19 cellular contexts compared by ENCODE assay signal in genomic region chr5:6253846-6254245, GRCh38.
DNase-seq lines count a peak whose midpoint lies in the region; ATAC-seq and TF ChIP-seq lines count a peak whose summit lies in the region.
"Had no signal": no experiment of that assay in that cellular context is flagged by ENCODE, and none has a peak within 500 bp of the region (broad histone marks: within the 10 kb centered on the region; RNA-seq: fewer than 3 reads in every experiment).

No MANE protein-coding gene starts in this region.

- peak; percentile 38 for ATAC-seq in stimulated activated naive CD8-positive, alpha-beta T cell treated with anti-CD3 and anti-CD28 coated beads, Interleukin-15, amount 100 ng/mL, for 72 hours
- ATAC-seq in stimulated activated naive CD8-positive, alpha-beta T cell treated with anti-CD3 and anti-CD28 coated beads, Interleukin-15, Interleukin-2, amounts not matched to agents 100 U/mL and 50 U/mL, for 24 hours: no peak
- ATAC-seq in GM18868 (IDR thresholded peaks at IDR 0.05; ENCODE audit: unreplicated experiment) (no peak), right lobe of liver (no peak), right cardiac atrium (no peak)
- ATAC-seq: A549; CD8-positive, alpha-beta T cell had no signal

- peak overlapping the region in 1 of 2 donors; percentile 44 for H3K27ac Mint-ChIP-seq in stimulated activated naive CD8-positive, alpha-beta T cell treated with anti-CD3 and anti-CD28 coated beads, Interleukin-15, amount 100 ng/mL, for 72 hours
- H3K27ac Mint-ChIP-seq: B cell; CD4-positive, alpha-beta T cell; CD8-positive, alpha-beta T cell had no signal

- TF ChIP-seq POLR2A in esophagus muscularis mucosa (IDR thresholded peaks at IDR 0.05; ENCODE audit: low read depth): no peak
- no peak for TF ChIP-seq POLR2A in right lobe of liver (IDR thresholded peaks at IDR 0.05)

- TF ChIP-seq EP300 in esophagus muscularis mucosa (IDR thresholded peaks at IDR 0.05): no peak

- no peaks in the 10 kb centered on the region for H3K9me3 ChIP-seq in esophagus muscularis mucosa
- H3K9me3 ChIP-seq in right lobe of liver: no peaks in the 10 kb centered on the region
- peaks cover 4% of the 10 kb centered on the region for H3K9me3 ChIP-seq in right cardiac atrium (ENCODE audit: control insufficient read depth, low read length)
- H3K9me3 ChIP-seq: Caco-2 had no signal

- H3K27me3 ChIP-seq in esophagus muscularis mucosa (no peaks in the 10 kb centered on the region), right lobe of liver (no peaks in the 10 kb centered on the region), right cardiac atrium (ENCODE audit: control insufficient read depth, insufficient read depth) (no peaks in the 10 kb centered on the region)
- H3K27me3 ChIP-seq: BLaER1 treated with 17β-estradiol and CSF1 and Interleukin-3, amounts not matched to agents 10 nM and 100 nM had no signal

- no peaks in the 10 kb centered on the region for H3K36me3 ChIP-seq in esophagus muscularis mucosa
- no peaks in the 10 kb centered on the region for H3K36me3 ChIP-seq in right lobe of liver
- H3K36me3 ChIP-seq: BLaER1 treated with 17β-estradiol and CSF1 and Interleukin-3, amounts not matched to agents 10 nM and 100 nM had no signal

- intact Hi-C loops in esophagus muscularis mucosa (cut with DNase I) (no loop called here), posterior vena cava (cut with DNase I) (no loop called here), right lobe of liver (cut with DNase I) (no loop called here), right cardiac atrium (cut with DNase I) (no loop called here)

- 80% methylated on average over 3 of the region's 3 CpGs for WGBS in esophagus muscularis mucosa
- WGBS in right lobe of liver (ENCODE audit: insufficient coverage, low coverage, low lambda C conversion rate, missing lambda C conversion rate): no CpG with 5 or more reads among the region's 3 CpGs
- 59% methylated on average over 3 of the region's 3 CpGs for WGBS in right cardiac atrium

- H3K27ac ChIP-seq in esophagus muscularis mucosa (replicated peaks in 1 of 4): no peak overlapping the region
- H3K27ac ChIP-seq in right lobe of liver: no peak overlapping the region
- H3K27ac ChIP-seq in right cardiac atrium (ENCODE audit: low read length): no peak overlapping the region
- H3K27ac ChIP-seq: 22Rv1; A549; BLaER1 treated with 17β-estradiol and CSF1 and Interleukin-3, amounts not matched to agents 10 nM and 100 nM; C4-2B had no signal

- no peak overlapping the region for H3K4me3 Mint-ChIP-seq in stimulated activated naive CD8-positive, alpha-beta T cell treated with anti-CD3 and anti-CD28 coated beads, Interleukin-15, amount 100 ng/mL, for 72 hours
- H3K4me3 Mint-ChIP-seq: B cell; CD4-positive, alpha-beta T cell; CD8-positive, alpha-beta T cell had no signal

- H3K4me3 ChIP-seq in esophagus muscularis mucosa (no peak overlapping the region), right lobe of liver (no peak overlapping the region), right cardiac atrium (ENCODE audit: low read length) (no peak overlapping the region)
- H3K4me3 ChIP-seq: A549; BLaER1 treated with 17β-estradiol and CSF1 and Interleukin-3, amounts not matched to agents 10 nM and 100 nM had no signal

- no peak for TF ChIP-seq CTCF in esophagus muscularis mucosa (IDR thresholded peaks at IDR 0.05)
- TF ChIP-seq CTCF in right lobe of liver (IDR thresholded peaks at IDR 0.05): no peak

- H3K4me1 ChIP-seq in esophagus muscularis mucosa (no peaks in the 10 kb centered on the region), right lobe of liver (no peaks in the 10 kb centered on the region), right cardiac atrium (ENCODE audit: control insufficient read depth, insufficient read depth, low read length) (no peaks in the 10 kb centered on the region)
- H3K4me1 ChIP-seq: A549, Caco-2 had no signal

- peaks cover 4 to 16% of the 10 kb centered on the region in 2 donors for H3K9me3 Mint-ChIP-seq in stimulated activated naive CD8-positive, alpha-beta T cell treated with anti-CD3 and anti-CD28 coated beads, Interleukin-15, amount 100 ng/mL, for 72 hours
- H3K9me3 Mint-ChIP-seq: CD4-positive, alpha-beta T cell; CD8-positive, alpha-beta T cell had no signal

- DNase-seq in stimulated activated naive CD8-positive, alpha-beta T cell treated with anti-CD3 and anti-CD28 coated beads, Interleukin-15, amount 100 ng/mL, for 72 hours: no peak
- DNase-seq in stimulated activated naive CD8-positive, alpha-beta T cell treated with anti-CD3 and anti-CD28 coated beads, Interleukin-15, Interleukin-2, amounts not matched to agents 100 U/mL and 50 U/mL, for 24 hours: no peak
- DNase-seq in esophagus muscularis mucosa (ENCODE audit: extremely low spot score) (peak; percentile 81), posterior vena cava (ENCODE audit: low spot score) (peak; percentile 40), right lobe of liver (no peak), right cardiac atrium (no peak)
- DNase-seq: AML-193; Caco-2; Calu3; CD4-positive, alpha-beta T cell; CD8-positive, alpha-beta T cell; DMS79 treated with DMSO at 0.1 percent for 48 hours; GF-D8 had no signal

- peaks cover 8% of the 10 kb centered on the region for H3K4me1 Mint-ChIP-seq in stimulated activated naive CD8-positive, alpha-beta T cell treated with anti-CD3 and anti-CD28 coated beads, Interleukin-15, amount 100 ng/mL, for 72 hours
- H3K4me1 Mint-ChIP-seq: B cell had no signal

- H3K27me3 Mint-ChIP-seq in stimulated activated naive CD8-positive, alpha-beta T cell treated with anti-CD3 and anti-CD28 coated beads, Interleukin-15, amount 100 ng/mL, for 72 hours: peaks cover 32% of the 10 kb centered on the region

Comparison
In these comparisons a context has a peak if more than half of its experiments do, and no peak if none do; other contexts are left out.
1. DNase-seq: peak in esophagus muscularis mucosa (single experiment) and posterior vena cava (single experiment); none in stimulated activated naive CD8-positive, alpha-beta T cell treated with anti-CD3 and anti-CD28 coated beads, Interleukin-15, amount 100 ng/mL, for 72 hours (0 of 2), stimulated activated naive CD8-positive, alpha-beta T cell treated with anti-CD3 and anti-CD28 coated beads, Interleukin-15, Interleukin-2, amounts not matched to agents 100 U/mL and 50 U/mL, for 24 hours (single experiment), right lobe of liver (0 of 3) and right cardiac atrium (0 of 3).